1 cellular context compared by ENCODE assay signal in the genomic region with DNA sequence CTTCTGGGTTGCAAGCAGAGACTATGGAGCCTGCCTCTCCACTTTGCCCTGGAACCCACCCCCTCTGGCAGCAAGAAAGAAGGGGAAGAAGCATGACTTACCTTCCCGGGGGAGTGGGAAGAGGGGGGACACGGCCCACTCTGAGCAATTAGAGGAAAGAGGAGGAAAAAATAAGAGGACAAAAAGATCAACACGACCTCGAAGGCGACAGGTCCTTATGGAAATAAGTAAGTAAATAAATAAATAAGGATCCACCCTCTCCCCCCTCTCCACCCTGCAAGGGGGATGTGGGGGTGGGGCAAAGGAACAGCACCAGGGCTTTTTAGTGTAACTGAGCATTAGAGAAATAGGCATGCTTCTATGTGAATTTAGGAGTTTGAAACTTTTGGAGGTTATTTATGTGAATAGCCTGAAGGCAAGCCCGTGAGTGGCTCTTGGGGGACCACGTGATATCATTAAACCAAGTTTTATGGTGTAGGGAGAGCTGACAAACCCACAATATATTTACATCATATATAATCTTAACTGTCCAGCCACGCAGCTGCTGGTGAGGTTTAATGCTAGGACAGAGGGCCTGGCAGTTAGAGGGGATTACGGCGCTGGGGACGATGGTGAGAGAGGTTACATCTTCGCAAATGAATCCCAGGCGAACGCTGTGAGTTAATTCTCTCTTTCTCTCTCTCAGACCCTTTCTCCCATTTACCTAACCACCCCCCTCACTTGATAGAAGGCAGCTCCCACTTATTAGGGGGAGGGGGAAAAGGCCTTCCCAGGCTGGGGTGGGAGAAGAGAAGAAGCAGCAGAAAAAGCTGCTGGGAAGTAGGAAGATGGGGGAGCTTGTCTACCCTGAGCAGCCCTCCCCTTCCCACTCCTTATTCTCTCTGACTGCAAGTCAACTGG.
TF ChIP-seq lines count a peak whose summit lies in the region.

No MANE protein-coding gene starts in this region.

TF ChIP-seq in K562, 482 proteins besides CTCF, POLR2A, EP300 and RAD21:
- TF ChIP-seq, protein P1, sequence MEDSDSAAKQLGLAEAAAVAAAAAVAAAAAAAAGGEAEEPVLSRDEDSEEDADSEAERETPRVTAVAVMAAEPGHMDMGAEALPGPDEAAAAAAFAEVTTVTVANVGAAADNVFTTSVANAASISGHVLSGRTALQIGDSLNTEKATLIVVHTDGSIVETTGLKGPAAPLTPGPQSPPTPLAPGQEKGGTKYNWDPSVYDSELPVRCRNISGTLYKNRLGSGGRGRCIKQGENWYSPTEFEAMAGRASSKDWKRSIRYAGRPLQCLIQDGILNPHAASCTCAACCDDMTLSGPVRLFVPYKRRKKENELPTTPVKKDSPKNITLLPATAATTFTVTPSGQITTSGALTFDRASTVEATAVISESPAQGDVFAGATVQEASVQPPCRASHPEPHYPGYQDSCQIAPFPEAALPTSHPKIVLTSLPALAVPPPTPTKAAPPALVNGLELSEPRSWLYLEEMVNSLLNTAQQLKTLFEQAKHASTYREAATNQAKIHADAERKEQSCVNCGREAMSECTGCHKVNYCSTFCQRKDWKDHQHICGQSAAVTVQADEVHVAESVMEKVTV (CRISPR knock-in tag; IDR thresholded peaks at IDR 0.05): no peak
- TF ChIP-seq, protein P2, sequence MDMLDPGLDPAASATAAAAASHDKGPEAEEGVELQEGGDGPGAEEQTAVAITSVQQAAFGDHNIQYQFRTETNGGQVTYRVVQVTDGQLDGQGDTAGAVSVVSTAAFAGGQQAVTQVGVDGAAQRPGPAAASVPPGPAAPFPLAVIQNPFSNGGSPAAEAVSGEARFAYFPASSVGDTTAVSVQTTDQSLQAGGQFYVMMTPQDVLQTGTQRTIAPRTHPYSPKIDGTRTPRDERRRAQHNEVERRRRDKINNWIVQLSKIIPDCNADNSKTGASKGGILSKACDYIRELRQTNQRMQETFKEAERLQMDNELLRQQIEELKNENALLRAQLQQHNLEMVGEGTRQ (CRISPR knock-in tag; IDR thresholded peaks at IDR 0.05): 0 out of 2 replicates have a peak, but pooled peaks have one; percentile 24
- TF ChIP-seq, protein P3, sequence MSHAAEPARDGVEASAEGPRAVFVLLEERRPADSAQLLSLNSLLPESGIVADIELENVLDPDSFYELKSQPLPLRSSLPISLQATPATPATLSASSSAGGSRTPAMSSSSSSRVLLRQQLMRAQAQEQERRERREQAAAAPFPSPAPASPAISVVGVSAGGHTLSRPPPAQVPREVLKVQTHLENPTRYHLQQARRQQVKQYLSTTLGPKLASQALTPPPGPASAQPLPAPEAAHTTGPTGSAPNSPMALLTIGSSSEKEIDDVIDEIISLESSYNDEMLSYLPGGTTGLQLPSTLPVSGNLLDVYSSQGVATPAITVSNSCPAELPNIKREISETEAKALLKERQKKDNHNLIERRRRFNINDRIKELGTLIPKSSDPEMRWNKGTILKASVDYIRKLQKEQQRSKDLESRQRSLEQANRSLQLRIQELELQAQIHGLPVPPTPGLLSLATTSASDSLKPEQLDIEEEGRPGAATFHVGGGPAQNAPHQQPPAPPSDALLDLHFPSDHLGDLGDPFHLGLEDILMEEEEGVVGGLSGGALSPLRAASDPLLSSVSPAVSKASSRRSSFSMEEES (CRISPR knock-in tag; IDR thresholded peaks at IDR 0.05): peak; percentile 34; the same call in 1 of the 2 replicates
- TF ChIP-seq, protein P4, sequence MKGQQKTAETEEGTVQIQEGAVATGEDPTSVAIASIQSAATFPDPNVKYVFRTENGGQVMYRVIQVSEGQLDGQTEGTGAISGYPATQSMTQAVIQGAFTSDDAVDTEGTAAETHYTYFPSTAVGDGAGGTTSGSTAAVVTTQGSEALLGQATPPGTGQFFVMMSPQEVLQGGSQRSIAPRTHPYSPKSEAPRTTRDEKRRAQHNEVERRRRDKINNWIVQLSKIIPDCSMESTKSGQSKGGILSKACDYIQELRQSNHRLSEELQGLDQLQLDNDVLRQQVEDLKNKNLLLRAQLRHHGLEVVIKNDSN (CRISPR knock-in tag; IDR thresholded peaks at IDR 0.05): peak; percentile 60; the same call in 1 of the 2 replicates
- TF ChIP-seq ETV6 (IDR thresholded peaks at IDR 0.05; ENCODE audit: borderline replicate concordance in 1 of 2, low read depth in 2 of 2, low read length in 1 of 2) (no peak), ETV6 (CRISPR knock-in tag; IDR thresholded peaks at IDR 0.05; ENCODE audit: borderline replicate concordance) (no peak), RAD51 (IDR thresholded peaks at IDR 0.05; ENCODE audit: borderline replicate concordance, low read depth) (peak; percentile 39; the same call in 1 of the 2 replicates), VEZF1 (CRISPR knock-in tag; IDR thresholded peaks at IDR 0.05) (peak; percentile 14; the same call in 1 of the 2 replicates), GTF2F1 (IDR thresholded peaks at IDR 0.05; ENCODE audit: low read depth, low read length) (no peak), ZNF239 (CRISPR knock-in tag; IDR thresholded peaks at IDR 0.05) (no peak)
TF ChIP-seq in K562: peak in this region for 5.
